ENCODE assay signal across 28 cellular contexts in genomic region chr5:101123365-101123764, GRCh38.
"Had no signal": no experiment of that assay in that cellular context is flagged by ENCODE, and none has a peak within 500 bp of the region (broad histone marks: within the 10 kb centered on the region; RNA-seq: fewer than 3 reads in every experiment).

No MANE protein-coding gene starts in this region.

- H3K4me3 ChIP-seq: neural progenitor cell, ovary, psoas muscle, skin epidermis, smooth muscle cell, spleen, suprapubic skin, testis, tibial artery, transverse colon, upper lobe of right lung, uterus had no signal

- H3K4me1 ChIP-seq: neural progenitor cell, parathyroid adenoma, psoas muscle, spleen, suprapubic skin, testis, tibial artery, transverse colon, upper lobe of right lung, uterus had no signal

- H3K4me2 ChIP-seq: neural progenitor cell, smooth muscle cell had no signal

- H3K9me3 ChIP-seq: ovary, psoas muscle, testis, tibial artery, transverse colon, upper lobe of right lung, uterus had no signal

- H3K36me3 ChIP-seq: neural progenitor cell, ovary, spleen, suprapubic skin, tibial artery, transverse colon, upper lobe of right lung, uterus had no signal

- H3K27me3 ChIP-seq: neural progenitor cell, ovary, spleen, suprapubic skin, testis, tibial artery, transverse colon, upper lobe of right lung, uterus had no signal

- H3K79me2 ChIP-seq: parathyroid adenoma had no signal

- DNase-seq: natural killer cell; occipital lobe; ovary; posterior cingulate gyrus; psoas muscle; right cardiac atrium; spleen; stimulated activated CD4-positive, alpha-beta T cell treated with anti-CD3 and anti-CD28 coated beads, Interleukin-12 subunit alpha, Interleukin-12 subunit beta, amount 100 ng/mL, for 4 hours; stimulated activated CD4-positive, alpha-beta T cell treated with anti-CD3 and anti-CD28 coated beads, Interleukin-1b, Interleukin-23, amount 100 ng/mL, for 48 hours; stimulated activated CD4-positive, alpha-beta T cell treated with anti-CD3 and anti-CD28 coated beads, Interleukin-4, amount 100 ng/mL, for 1 hour; stimulated activated CD4-positive, alpha-beta T cell treated with anti-CD3 and anti-CD28 coated beads, Interleukin-4, amount 100 ng/mL, for 4 hours; stimulated activated CD8-positive, alpha-beta memory T cell treated with anti-CD3 and anti-CD28 coated beads, Interleukin-4, amount 100 ng/mL, for 48 hours; stimulated activated naive CD4-positive, alpha-beta T cell; stimulated activated naive CD8-positive, alpha-beta T cell treated with anti-CD3 and anti-CD28 coated beads, Interleukin-15, amount 100 ng/mL, for 72 hours; stimulated activated naive CD8-positive, alpha-beta T cell treated with anti-CD3 and anti-CD28 coated beads, Interleukin-15, Interleukin-2, amounts not matched to agents 100 U/mL and 50 U/mL, for 24 hours; substantia nigra; testis; tibial artery; transverse colon; upper lobe of right lung; uterus had no signal

- H2AFZ ChIP-seq: neural progenitor cell, parathyroid adenoma had no signal

- H3K9ac ChIP-seq: neural progenitor cell, parathyroid adenoma had no signal

- H3K27ac ChIP-seq: neural progenitor cell, ovary, parathyroid adenoma, psoas muscle, skin epidermis, spleen, suprapubic skin, testis, tibial artery, transverse colon, upper lobe of right lung, uterus had no signal

- ATAC-seq: natural killer cell; psoas muscle; right cardiac atrium; sciatic nerve; stimulated activated memory B cell treated with anti-CD40 and anti-IgM and Interleukin-4, amounts not matched to agents 10 μg/mL and 1 μg/mL and 100 μg/mL, for 72 hours; stimulated activated naive CD8-positive, alpha-beta T cell treated with anti-CD3 and anti-CD28 coated beads, Interleukin-15, amount 100 ng/mL, for 72 hours; stimulated activated naive CD8-positive, alpha-beta T cell treated with anti-CD3 and anti-CD28 coated beads, Interleukin-15, Interleukin-2, amounts not matched to agents 100 U/mL and 50 U/mL, for 24 hours; upper lobe of right lung had no signal
